Comparison of ENCODE assay signal across 11 cellular contexts in genomic region chr9:91273853-91274552, GRCh38.
DNase-seq lines count a peak whose midpoint lies in the region; ATAC-seq and TF ChIP-seq lines count a peak whose summit lies in the region.
"Had no signal": no experiment of that assay in that cellular context is flagged by ENCODE, and none has a peak within 500 bp of the region (broad histone marks: within the 10 kb centered on the region; RNA-seq: fewer than 3 reads in every experiment).

No MANE protein-coding gene starts in this region.

- ATAC-seq in HG03108 (IDR thresholded peaks at IDR 0.05; ENCODE audit: unreplicated experiment) (no peak), GM18517 (IDR thresholded peaks at IDR 0.05; ENCODE audit: unreplicated experiment) (no peak)
- ATAC-seq: mucosa of descending colon had no signal

- no peak overlapping the region for H3K4me3 ChIP-seq in foreskin fibroblast (ENCODE audit: low read depth in 1 of 2, low read length in 2 of 2)
- H3K4me3 ChIP-seq: mucosa of descending colon, SK-N-MC had no signal

- DNase-seq in EH (ENCODE audit: low read depth) = peak; percentile 60
- peak; percentile 34 for DNase-seq in H4 (ENCODE audit: low spot score)
- peak; percentile 81 for DNase-seq in RKO (ENCODE audit: low spot score)
- peak; percentile 9 to 42 for DNase-seq in foreskin fibroblast
- no peak for DNase-seq in NCI-H2171 treated with DMSO at 0.1 percent for 48 hours (lab: John Stamatoyannopoulos, UW)
- DNase-seq in SHP77 (lab: John Stamatoyannopoulos, UW) = no peak
- DNase-seq: central memory CD4-positive, alpha-beta T cell; mucosa of descending colon had no signal

- no peak for TF ChIP-seq CTCF in foreskin fibroblast (IDR thresholded peaks at IDR 0.05; ENCODE audit: low read depth, low read length)

Comparison
In these comparisons a context has a peak if more than half of its experiments do, and no peak if none do; other contexts are left out.
1. DNase-seq: peak in EH (single experiment), H4 (single experiment), RKO (single experiment) and foreskin fibroblast (2 of 2); none in NCI-H2171 treated with DMSO at 0.1 percent for 48 hours (single experiment) and SHP77 (0 of 2).